Comparison of ENCODE assay signal across 15 cellular contexts in genomic region chr16:88510091-88510719, GRCh38. TPM values are rescaled to one million over a fixed set of nuclear protein-coding genes. Genes with fewer than 3 reads are reported as not detected.
A peak's percentile ranks its signal among the peaks of the same experiment; 100 is the strongest.
DNase-seq lines count a peak whose midpoint lies in the region; TF ChIP-seq lines count a peak whose summit lies in the region.
"Had no signal": no experiment of that assay in that cellular context is flagged by ENCODE, and none has a peak within 500 bp of the region (broad histone marks: within the 10 kb centered on the region; RNA-seq: fewer than 3 reads in every experiment).

No MANE protein-coding gene starts in this region.

- no peaks in the 10 kb centered on the region for H3K4me1 ChIP-seq in sigmoid colon
- peaks cover 1% of the 10 kb centered on the region for H3K4me1 ChIP-seq in CD8-positive, alpha-beta memory T cell (ENCODE audit: insufficient read depth, low read length)

- H3K36me3 Mint-ChIP-seq in nephron progenitor cell (ENCODE audit: low read depth) = no peaks in the 10 kb centered on the region
- peaks cover 0 to 11% (median 0%) of the 10 kb centered on the region in 3 donors for H3K36me3 Mint-ChIP-seq in CD8-positive, alpha-beta memory T cell
- H3K36me3 Mint-ChIP-seq: memory B cell had no signal

- POLR2A ChIA-PET in RWPE1 (lab: Yijun Ruan, JAX; ENCODE audit: low non-redundant PET) = no interaction called here
- POLR2A ChIA-PET in CD8-positive, alpha-beta memory T cell (lab: Charles Lee) = no interaction called here

- H3K4me1 Mint-ChIP-seq in nephron progenitor cell = peaks cover 6% of the 10 kb centered on the region
- H3K4me1 Mint-ChIP-seq in CD8-positive, alpha-beta memory T cell = peaks cover 0 to under 1% (median 0%) of the 10 kb centered on the region in 3 donors

- H3K27ac ChIP-seq in 22Rv1 (peak overlapping the region; percentile 56), RWPE1 (peak overlapping the region; percentile 33), sigmoid colon (no peak overlapping the region)
- H3K27ac ChIP-seq in CD8-positive, alpha-beta memory T cell (ENCODE audit: low read depth, low read length) = no peak overlapping the region
- H3K27ac ChIP-seq: ovary had no signal

- H3K4me3 ChIP-seq in sigmoid colon = no peak overlapping the region
- H3K4me3 ChIP-seq in CD8-positive, alpha-beta memory T cell (ENCODE audit: low read length) = no peak overlapping the region
- H3K4me3 ChIP-seq: ovary had no signal

- CTCF ChIA-PET in RWPE1 (lab: Yijun Ruan, JAX) = interaction anchor here (0.6 to 1.5 kb wide), 2 partner anchors 55 to 73 kb away, joined by 3 to 7 read pairs; no protein-coding TSS in a partner anchor
- CTCF ChIA-PET in CD8-positive, alpha-beta memory T cell (lab: Charles Lee) = interaction anchor here (1.3 kb wide), 1 partner anchor 74 kb away, joined by 3 read pairs; no protein-coding TSS in a partner anchor

- DNase-seq in NCI-H1436 (lab: John Stamatoyannopoulos, UW) = peak; percentile 15
- peak; percentile 63 for DNase-seq in RWPE1 (ENCODE audit: low spot score)
- peak; percentile 10 for DNase-seq in fibroblast of peridontal ligament (ENCODE audit: extremely low read depth)
- no peak for DNase-seq in nephron progenitor cell
- no peak for DNase-seq in sigmoid colon
- no peak for DNase-seq in dedifferentiated amniotic fluid mesenchymal stem cell (ENCODE audit: extremely low spot score)
- DNase-seq in CD8-positive, alpha-beta memory T cell = no peak
- DNase-seq: amygdala, H7, Kasumi-1, NCI-H446, ovary, T1000 had no signal

- peaks cover 0 to 57% (median 26%) of the 10 kb centered on the region in 3 donors for H3K27me3 ChIP-seq in sigmoid colon
- H3K27me3 ChIP-seq in CD8-positive, alpha-beta memory T cell (ENCODE audit: insufficient read depth, low read length, poor library complexity, severe bottlenecking) = no peaks in the 10 kb centered on the region
- H3K27me3 ChIP-seq: ovary had no signal

- 68 to 81% methylated on average over 17 of the region's 17 CpGs for WGBS in sigmoid colon, 2 donors

- no peak for TF ChIP-seq POLR2A in sigmoid colon (IDR thresholded peaks at IDR 0.05)

- no peaks in the 10 kb centered on the region for H3K9me3 Mint-ChIP-seq in nephron progenitor cell
- H3K9me3 Mint-ChIP-seq in CD8-positive, alpha-beta memory T cell = peaks cover 0 to 2% (median 0%) of the 10 kb centered on the region in 5 donors
- H3K9me3 Mint-ChIP-seq: memory B cell had no signal

- H3K36me3 ChIP-seq in sigmoid colon = no peaks in the 10 kb centered on the region
- no peaks in the 10 kb centered on the region for H3K36me3 ChIP-seq in CD8-positive, alpha-beta memory T cell (ENCODE audit: insufficient read depth, low read length)
- H3K36me3 ChIP-seq: ovary had no signal

- TF ChIP-seq EP300 in sigmoid colon (IDR thresholded peaks at IDR 0.05) = no peak

- no peaks in the 10 kb centered on the region for H3K27me3 Mint-ChIP-seq in nephron progenitor cell (ENCODE audit: low read depth, poor library complexity)
- H3K27me3 Mint-ChIP-seq in CD8-positive, alpha-beta memory T cell = no peaks in the 10 kb centered on the region
- H3K27me3 Mint-ChIP-seq: memory B cell had no signal

- intact Hi-C loops in sigmoid colon (cut with DNase I) = no loop called here

- H3K9me3 ChIP-seq in sigmoid colon = no peaks in the 10 kb centered on the region
- H3K9me3 ChIP-seq in CD8-positive, alpha-beta memory T cell (ENCODE audit: low read length) = no peaks in the 10 kb centered on the region
- H3K9me3 ChIP-seq: ovary had no signal

- TF ChIP-seq CTCF in 22Rv1 (IDR thresholded peaks at IDR 0.05) (no peak), RWPE1 (conservative IDR thresholded peaks at IDR 0.05; ENCODE audit: low read depth) (no peak), nephron progenitor cell (IDR thresholded peaks at IDR 0.05) (no peak), sigmoid colon (IDR thresholded peaks at IDR 0.05) (no peak)

- H3K4me3 Mint-ChIP-seq in nephron progenitor cell = no peak overlapping the region
- H3K4me3 Mint-ChIP-seq in CD8-positive, alpha-beta memory T cell = no peak overlapping the region
- H3K4me3 Mint-ChIP-seq: memory B cell had no signal

- no peak overlapping the region for H3K27ac Mint-ChIP-seq in nephron progenitor cell
- no peak overlapping the region for H3K27ac Mint-ChIP-seq in CD8-positive, alpha-beta memory T cell
- H3K27ac Mint-ChIP-seq: memory B cell had no signal

RNA-seq across cellular contexts. Expression of gene ZFPM1, which starts 57.1 kb away (rescaled TPM):
- 1 to 10 TPM in 1 of 4 donors, under 1 TPM in 3; 0.27 to 2.5 (median 0.51) TPM for total RNA-seq in sigmoid colon
- polyA plus RNA-seq in sigmoid colon = 1 to 10 TPM in 2 of 3 donors, under 1 TPM in 1; 0.60 to 3.7 (median 1.2) TPM
- 10 to 100 TPM; 15.5 to 16.7 TPM for total RNA-seq in CD8-positive, alpha-beta memory T cell
- polyA plus RNA-seq in CD8-positive, alpha-beta memory T cell = 0.71 TPM

RNA-seq across cellular contexts. Expression of gene ZC3H18, which starts 60.0 kb away (rescaled TPM):
- total RNA-seq in sigmoid colon = 10 to 100 TPM; 15.5 to 22.1 (median 16.6) TPM
- polyA plus RNA-seq in sigmoid colon = 10 to 100 TPM in 2 of 3 donors, 1 to 10 TPM in 1; 9.6 to 37.7 (median 13.6) TPM
- total RNA-seq in CD8-positive, alpha-beta memory T cell = 100 to 1,000 TPM in 1 of 2 experiments, 10 to 100 TPM in 1; 91.4 to 102 TPM
- 21.6 TPM for polyA plus RNA-seq in CD8-positive, alpha-beta memory T cell

Comparison
In these comparisons a context has a peak if more than half of its experiments do, and no peak if none do; other contexts are left out.
1. H3K27ac ChIP-seq: peak in 22Rv1 (single experiment) and RWPE1 (single experiment); none in sigmoid colon (0 of 4) and CD8-positive, alpha-beta memory T cell (single experiment).
2. DNase-seq: peak in NCI-H1436 (single experiment), RWPE1 (single experiment) and fibroblast of peridontal ligament (single experiment); none in nephron progenitor cell (single experiment), sigmoid colon (single experiment), dedifferentiated amniotic fluid mesenchymal stem cell (single experiment) and CD8-positive, alpha-beta memory T cell (0 of 5).
3. RNA of gene ZFPM1, which starts 57.1 kb away (total RNA-seq): 15.5 to 16.7 TPM in CD8-positive, alpha-beta memory T cell; 0.27 to 2.5 TPM in sigmoid colon; every median in the first group is over 4 times any median in the second.
4. RNA of gene ZC3H18, which starts 60.0 kb away (total RNA-seq): 91.4 to 102 TPM in CD8-positive, alpha-beta memory T cell; 15.5 to 22.1 TPM in sigmoid colon; every median in the first group is over 4 times any median in the second.